In the genomic region with DNA sequence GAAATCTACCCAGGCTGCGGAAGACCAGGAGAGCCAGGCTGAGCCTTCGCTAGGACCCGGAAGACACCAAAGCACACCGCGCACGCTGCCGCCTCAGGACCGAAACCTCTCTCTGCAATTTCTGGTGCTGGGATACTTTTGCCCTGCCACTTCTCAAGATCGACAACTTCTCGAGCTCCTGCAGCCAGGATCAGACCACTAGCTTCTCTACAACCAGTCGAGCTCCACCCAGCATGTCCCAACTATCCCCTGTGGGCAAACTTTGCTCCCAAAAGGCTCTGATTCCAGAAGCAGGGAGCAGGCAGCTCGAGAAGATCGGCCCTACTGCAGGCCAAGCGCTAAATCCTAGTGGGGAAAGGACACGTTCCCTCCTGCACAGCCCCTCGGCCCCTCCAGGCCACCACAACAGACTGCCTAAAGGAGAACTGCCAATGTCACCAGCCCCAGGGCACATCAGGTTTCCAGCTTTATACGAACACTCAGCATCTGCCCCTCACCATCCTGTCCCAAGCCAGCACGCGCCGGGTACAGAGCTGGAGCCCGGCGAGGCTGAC, we compare ENCODE assay signal across 8 cellular contexts. TPM values are rescaled to one million over a fixed set of nuclear protein-coding genes. Genes with fewer than 3 reads are reported as not detected.
DNase-seq lines count a peak whose midpoint lies in the region; ATAC-seq, FAIRE-seq and TF ChIP-seq lines count a peak whose summit lies in the region.

No MANE protein-coding gene starts in this region.

- FAIRE-seq in A549 (lab: Jason Lieb, UNC) = no peak

- TF ChIP-seq POLR2A in A549 (IDR thresholded peaks at IDR 0.05; ENCODE audit: low read length) (no peak), GM18526 (IDR thresholded peaks at IDR 0.05; ENCODE audit: extremely low read depth, insufficient read length) (peak; percentile 9), stomach (IDR thresholded peaks at IDR 0.05) (no peak)

- 0% methylated on average over 15 of the region's 22 CpGs for WGBS in A549 (ENCODE audit: missing lambda C conversion rate)
- 0% methylated on average over 22 of the region's 22 CpGs for WGBS in stomach, 5 donors

- peak; percentile 11 to 35; a peak in 4 of 6 replicates for ATAC-seq in A549

- peak overlapping the region; percentile 92 for H3K9ac ChIP-seq in mucosa of stomach (ENCODE audit: low read length)

- H3K4me2 ChIP-seq in A549 = peak overlapping the region; percentile 88

- H3K4me3 ChIP-seq in A549 = peak overlapping the region; percentile 69
- peak overlapping the region; percentile 98 for H3K4me3 ChIP-seq in mucosa of stomach (ENCODE audit: low read length)
- peak overlapping the region; percentile 78 to 98 (median 93) for H3K4me3 ChIP-seq in stomach

- H3K36me3 ChIP-seq in mucosa of stomach (ENCODE audit: control insufficient read depth, insufficient read depth, low read length) (no peaks in the 10 kb centered on the region), stomach (peaks cover 6 to 18% (median 13%) of the 10 kb centered on the region in 4 donors)

- CTCF ChIA-PET in A549 (lab: Yijun Ruan, JAX) = interaction anchor here (0.9 to 1.7 kb wide), 5 partner anchors 21 to 201 kb away, joined by 3 to 5 read pairs (median 4); no protein-coding TSS in a partner anchor

- H3K4me1 ChIP-seq in A549 (peaks cover 22% of the 10 kb centered on the region), mucosa of stomach (ENCODE audit: control insufficient read depth, insufficient read depth, low read length) (peaks cover 26% of the 10 kb centered on the region), stomach (peaks cover 44 to 61% (median 59%) of the 10 kb centered on the region in 4 donors)

- TF ChIP-seq CTCF in A549 (IDR thresholded peaks at IDR 0.05) = no peak
- no peak for TF ChIP-seq CTCF in stomach (IDR thresholded peaks at IDR 0.05)

- H3K9me3 ChIP-seq in A549 = no peaks in the 10 kb centered on the region
- H3K9me3 ChIP-seq in mucosa of stomach (ENCODE audit: control insufficient read depth, low read length) = no peaks in the 10 kb centered on the region
- H3K9me3 ChIP-seq in stomach = no peaks in the 10 kb centered on the region

- H3K27me3 ChIP-seq in mucosa of stomach (ENCODE audit: control insufficient read depth, insufficient read depth, low read length) (no peaks in the 10 kb centered on the region), stomach (no peaks in the 10 kb centered on the region)

- POLR2A ChIA-PET in A549 (lab: Yijun Ruan, JAX) = interaction anchor here (0.6 to 2.4 kb wide), 6 partner anchors 19 to 54 kb away, joined by 3 to 34 read pairs (median 4); a partner anchor contains a TSS

- DNase-seq in A549 (ENCODE audit: low read depth in 1 of 2, low spot score in 1 of 2) = peak; percentile 18 to 31
- DNase-seq in NCI-H510A treated with DMSO at 0.1 percent for 48 hours (lab: John Stamatoyannopoulos, UW) = peak; percentile 32
- DNase-seq in activated CD8-positive, alpha-beta memory T cell treated with anti-CD3 and anti-CD28 coated beads, Interleukin-2, amount 50 U/mL, for 48 hours = peak; percentile 80
- DNase-seq in epithelial cell of prostate (ENCODE audit: low read depth, low spot score) = no peak
- peak; percentile 59 for DNase-seq in stomach
- no peak for DNase-seq in NCI-H1930 (lab: John Stamatoyannopoulos, UW)

- intact Hi-C loops in stomach (cut with DNase I; ENCODE audit: low total_unique reads) = loop anchor here (5.0 kb wide), 1 partner anchor 39 kb away; a partner anchor contains a TSS

- no peak for TF ChIP-seq EP300 in A549 (IDR thresholded peaks at IDR 0.05)
- TF ChIP-seq EP300 in stomach (IDR thresholded peaks at IDR 0.05) = no peak

- H3K27ac ChIP-seq in A549 (peak overlapping the region; percentile 99), epithelial cell of prostate (peak overlapping the region; percentile 93), stomach (peak overlapping the region; percentile 90 to 100 (median 98))

- no peak for TF ChIP-seq RAD21 in A549 (conservative IDR thresholded peaks at IDR 0.05 in 1 of 2, IDR thresholded peaks at IDR 0.05 in 1 of 2)

TF ChIP-seq in A549, 52 proteins besides CTCF, POLR2A, EP300 and RAD21 (continues in another document):
- TF ChIP-seq TP53 (CRISPR knock-in tag; IDR thresholded peaks at IDR 0.05) (no peak), PHF8 (IDR thresholded peaks at IDR 0.05; ENCODE audit: borderline replicate concordance, low read depth) (no peak), HOXB13 (CRISPR knock-in tag; IDR thresholded peaks at IDR 0.05; ENCODE audit: low read depth) (no peak), KDM5A (IDR thresholded peaks at IDR 0.05) (no peak), CHD2 (IDR thresholded peaks at IDR 0.05; ENCODE audit: low read length, partially characterized antibody) (no peak)
- TF ChIP-seq, protein P1, sequence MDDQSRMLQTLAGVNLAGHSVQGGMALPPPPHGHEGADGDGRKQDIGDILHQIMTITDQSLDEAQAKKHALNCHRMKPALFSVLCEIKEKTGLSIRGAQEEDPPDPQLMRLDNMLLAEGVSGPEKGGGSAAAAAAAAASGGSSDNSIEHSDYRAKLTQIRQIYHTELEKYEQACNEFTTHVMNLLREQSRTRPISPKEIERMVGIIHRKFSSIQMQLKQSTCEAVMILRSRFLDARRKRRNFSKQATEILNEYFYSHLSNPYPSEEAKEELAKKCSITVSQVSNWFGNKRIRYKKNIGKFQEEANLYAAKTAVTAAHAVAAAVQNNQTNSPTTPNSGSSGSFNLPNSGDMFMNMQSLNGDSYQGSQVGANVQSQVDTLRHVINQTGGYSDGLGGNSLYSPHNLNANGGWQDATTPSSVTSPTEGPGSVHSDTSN (IDR thresholded peaks at IDR 0.05) = no peak
- TF ChIP-seq, protein P2, sequence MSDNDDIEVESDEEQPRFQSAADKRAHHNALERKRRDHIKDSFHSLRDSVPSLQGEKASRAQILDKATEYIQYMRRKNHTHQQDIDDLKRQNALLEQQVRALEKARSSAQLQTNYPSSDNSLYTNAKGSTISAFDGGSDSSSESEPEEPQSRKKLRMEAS (IDR thresholded peaks at IDR 0.05) = no peak
- TF ChIP-seq, protein P3, sequence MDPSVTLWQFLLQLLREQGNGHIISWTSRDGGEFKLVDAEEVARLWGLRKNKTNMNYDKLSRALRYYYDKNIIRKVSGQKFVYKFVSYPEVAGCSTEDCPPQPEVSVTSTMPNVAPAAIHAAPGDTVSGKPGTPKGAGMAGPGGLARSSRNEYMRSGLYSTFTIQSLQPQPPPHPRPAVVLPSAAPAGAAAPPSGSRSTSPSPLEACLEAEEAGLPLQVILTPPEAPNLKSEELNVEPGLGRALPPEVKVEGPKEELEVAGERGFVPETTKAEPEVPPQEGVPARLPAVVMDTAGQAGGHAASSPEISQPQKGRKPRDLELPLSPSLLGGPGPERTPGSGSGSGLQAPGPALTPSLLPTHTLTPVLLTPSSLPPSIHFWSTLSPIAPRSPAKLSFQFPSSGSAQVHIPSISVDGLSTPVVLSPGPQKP (IDR thresholded peaks at IDR 0.05; ENCODE audit: low read depth, low read length) = no peak
- TF ChIP-seq, protein P4, sequence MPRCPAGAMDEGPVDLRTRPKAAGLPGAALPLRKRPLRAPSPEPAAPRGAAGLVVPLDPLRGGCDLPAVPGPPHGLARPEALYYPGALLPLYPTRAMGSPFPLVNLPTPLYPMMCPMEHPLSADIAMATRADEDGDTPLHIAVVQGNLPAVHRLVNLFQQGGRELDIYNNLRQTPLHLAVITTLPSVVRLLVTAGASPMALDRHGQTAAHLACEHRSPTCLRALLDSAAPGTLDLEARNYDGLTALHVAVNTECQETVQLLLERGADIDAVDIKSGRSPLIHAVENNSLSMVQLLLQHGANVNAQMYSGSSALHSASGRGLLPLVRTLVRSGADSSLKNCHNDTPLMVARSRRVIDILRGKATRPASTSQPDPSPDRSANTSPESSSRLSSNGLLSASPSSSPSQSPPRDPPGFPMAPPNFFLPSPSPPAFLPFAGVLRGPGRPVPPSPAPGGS (IDR thresholded peaks at IDR 0.05) = no peak
- TF ChIP-seq, protein P5, sequence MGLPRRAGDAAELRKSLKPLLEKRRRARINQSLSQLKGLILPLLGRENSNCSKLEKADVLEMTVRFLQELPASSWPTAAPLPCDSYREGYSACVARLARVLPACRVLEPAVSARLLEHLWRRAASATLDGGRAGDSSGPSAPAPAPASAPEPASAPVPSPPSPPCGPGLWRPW (IDR thresholded peaks at IDR 0.05) = no peak
- TF ChIP-seq, protein P6, sequence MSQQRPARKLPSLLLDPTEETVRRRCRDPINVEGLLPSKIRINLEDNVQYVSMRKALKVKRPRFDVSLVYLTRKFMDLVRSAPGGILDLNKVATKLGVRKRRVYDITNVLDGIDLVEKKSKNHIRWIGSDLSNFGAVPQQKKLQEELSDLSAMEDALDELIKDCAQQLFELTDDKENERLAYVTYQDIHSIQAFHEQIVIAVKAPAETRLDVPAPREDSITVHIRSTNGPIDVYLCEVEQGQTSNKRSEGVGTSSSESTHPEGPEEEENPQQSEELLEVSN (IDR thresholded peaks at IDR 0.05; ENCODE audit: borderline replicate concordance, low read depth) = no peak

RNA-seq across cellular contexts. Expression of a gene that starts 1.0 kb away (rescaled TPM):
- polyA plus RNA-seq in A549 (2011; rRNA removed) (13.5 and 16.2 TPM in 2 replicates), A549 (2017; fragmentation: RNase III; extraction: RNeasy Plus Mini Kit Qiagen cat#74134 plus additional on column Dnase treatment) (16.2 to 17.7 TPM (median 17.3 TPM) in 3 replicates), stomach (10 to 100 TPM in 2 of 3 donors, 1 to 10 TPM in 1; 9.5 to 14.1 (median 13.7) TPM)
- 13.7 and 15.6 TPM in 2 replicates for polyA plus RNA-seq in A549 (2012; cell fraction: cytosol; rRNA removed)
- 30.6 and 37.9 TPM in 2 replicates for polyA plus RNA-seq in A549 (2012; cell fraction: nucleus; rRNA removed)
- polyA minus RNA-seq in A549 (2011; rRNA and poly(A)+ RNA removed) = 7.4 and 9.3 TPM in 2 replicates
- 10 to 100 TPM; 19.8 to 38.7 (median 23.7) TPM for total RNA-seq in stomach

RNA-seq across cellular contexts. Expression of a gene that starts 40.2 kb away (rescaled TPM):
- polyA plus RNA-seq in A549 (2011; rRNA removed) (28.4 and 40.3 TPM in 2 replicates), A549 (2017; fragmentation: RNase III; extraction: RNeasy Plus Mini Kit Qiagen cat#74134 plus additional on column Dnase treatment) (37.6 to 43.3 TPM (median 42.9 TPM) in 3 replicates), stomach (100 to 1,000 TPM in 1 of 3 donors, 10 to 100 TPM in 2; 73.4 to 106 (median 73.7) TPM)
- 20.4 and 21.1 TPM in 2 replicates for polyA plus RNA-seq in A549 (2012; cell fraction: cytosol; rRNA removed)
- polyA plus RNA-seq in A549 (2012; cell fraction: nucleus; rRNA removed) = 101 and 109 TPM in 2 replicates
- 51.0 and 58.4 TPM in 2 replicates for polyA minus RNA-seq in A549 (2011; rRNA and poly(A)+ RNA removed)
- total RNA-seq in stomach = 100 to 1,000 TPM in 3 of 5 donors, 10 to 100 TPM in 2; 67.8 to 320 (median 120) TPM

RNA-seq across cellular contexts. Expression of a gene that starts 46.3 kb away (rescaled TPM):
- polyA plus RNA-seq in A549 (2011; rRNA removed) (8.3 and 11.8 TPM in 2 replicates), A549 (2017; fragmentation: RNase III; extraction: RNeasy Plus Mini Kit Qiagen cat#74134 plus additional on column Dnase treatment) (22.5 to 23.3 TPM (median 23.1 TPM) in 3 replicates), stomach (10 to 100 TPM; 10.6 to 21.1 (median 14.8) TPM)
- polyA plus RNA-seq in A549 (2012; cell fraction: cytosol; rRNA removed) = 8.9 and 12.2 TPM in 2 replicates
- polyA plus RNA-seq in A549 (2012; cell fraction: nucleus; rRNA removed) = 21.4 and 21.7 TPM in 2 replicates
- polyA minus RNA-seq in A549 (2011; rRNA and poly(A)+ RNA removed) = 30.4 and 34.7 TPM in 2 replicates
- 100 to 1,000 TPM in 1 of 5 donors, 10 to 100 TPM in 4; 14.7 to 113 (median 49.7) TPM for total RNA-seq in stomach

Comparison
In these comparisons a context has a peak if more than half of its experiments do, and no peak if none do; other contexts are left out.
1. DNase-seq: peak in A549 (2 of 2), NCI-H510A treated with DMSO at 0.1 percent for 48 hours (single experiment), activated CD8-positive, alpha-beta memory T cell treated with anti-CD3 and anti-CD28 coated beads, Interleukin-2, amount 50 U/mL, for 48 hours (single experiment) and stomach (single experiment); none in epithelial cell of prostate (single experiment) and NCI-H1930 (0 of 2).
2. Peak in every context shown above with its lines, with median percentiles within 50 percentile points of each other: H3K27ac ChIP-seq and H3K4me3 ChIP-seq.